ENCODE assay signal across 16 cellular contexts in genomic region chr7:80821781-80822180, GRCh38.
DNase-seq lines count a peak whose midpoint lies in the region; ATAC-seq, FAIRE-seq and TF ChIP-seq lines count a peak whose summit lies in the region.
"Had no signal": no experiment of that assay in that cellular context is flagged by ENCODE, and none has a peak within 500 bp of the region (broad histone marks: within the 10 kb centered on the region; RNA-seq: fewer than 3 reads in every experiment).

No MANE protein-coding gene starts in this region.

- H4K8ac ChIP-seq in mesenchymal stem cell (ENCODE audit: low read length), result no peak overlapping the region

- H3K23ac ChIP-seq in mesenchymal stem cell (ENCODE audit: low read length in 2 of 2), result no peak overlapping the region

- H3K27me3 Mint-ChIP-seq in MCF 10A (ENCODE audit: insufficient read depth, unreplicated experiment), result no peaks in the 10 kb centered on the region

- no peaks in the 10 kb centered on the region for H3K9me3 ChIP-seq in mesenchymal stem cell (ENCODE audit: control insufficient read depth, low read length)

- H3K4me1 Mint-ChIP-seq in MCF 10A (ENCODE audit: insufficient read depth, unreplicated experiment), result peaks cover 23% of the 10 kb centered on the region

- H3K79me1 ChIP-seq in mesenchymal stem cell (replicated peaks; ENCODE audit: low read length, poor library complexity, severe bottlenecking), result peaks cover 3% of the 10 kb centered on the region

- intact Hi-C loops in MCF 10A (cut with micrococcal nuclease), result no loop called here

- no TSS peak for BruUV-seq in MCF 10A (replicated peaks; lab: Mats Ljungman, UMichigan)

- H2BK15ac ChIP-seq in mesenchymal stem cell (ENCODE audit: low read depth, poor library complexity, severe bottlenecking), result no peak overlapping the region

- no peak overlapping the region for H3K9ac ChIP-seq in mesenchymal stem cell (ENCODE audit: low read length)

- no peak overlapping the region for H2BK12ac ChIP-seq in mesenchymal stem cell (ENCODE audit: low read length in 2 of 2)

- H3K4me3 Mint-ChIP-seq in MCF 10A (ENCODE audit: unreplicated experiment), result no peak overlapping the region

- no peak overlapping the region for H2BK120ac ChIP-seq in mesenchymal stem cell (ENCODE audit: low read depth, low read length)

- no peaks in the 10 kb centered on the region for H3K9me3 Mint-ChIP-seq in MCF 10A (ENCODE audit: unreplicated experiment)

- WGBS in mesenchymal stem cell, result 94% methylated on average over 2 of the region's 2 CpGs

- no peak for TF ChIP-seq CTCF in epithelial cell of proximal tubule (conservative IDR thresholded peaks at IDR 0.05; ENCODE audit: low read depth, low read length)
- no peak for TF ChIP-seq CTCF in MCF 10A (IDR thresholded peaks at IDR 0.05; ENCODE audit: unreplicated experiment)
- TF ChIP-seq CTCF in foreskin keratinocyte (conservative IDR thresholded peaks at IDR 0.05), result no peak

- TF ChIP-seq POLR2A in GM12891 (IDR thresholded peaks at IDR 0.05; ENCODE audit: low read depth, low read length), result no peak

- H3K36me3 Mint-ChIP-seq in MCF 10A (ENCODE audit: insufficient read depth, unreplicated experiment), result peaks cover 20% of the 10 kb centered on the region

- no peaks in the 10 kb centered on the region for H3K4me1 ChIP-seq in mesenchymal stem cell (ENCODE audit: control insufficient read depth, insufficient read depth, low read depth, low read length)
- peaks cover 7% of the 10 kb centered on the region for H3K4me1 ChIP-seq in foreskin keratinocyte

- no peak for FAIRE-seq in GM12891 (lab: Jason Lieb, UNC)
- FAIRE-seq: GM18507 had no signal

- H2AK5ac ChIP-seq in mesenchymal stem cell (ENCODE audit: low read length, severe bottlenecking), result no peak overlapping the region

- H4K91ac ChIP-seq in mesenchymal stem cell (ENCODE audit: low read length), result no peak overlapping the region

- no peak overlapping the region for H3K14ac ChIP-seq in mesenchymal stem cell (ENCODE audit: low read length in 2 of 2)

- H3K27me3 ChIP-seq in mesenchymal stem cell (ENCODE audit: control insufficient read depth in 1 of 2, insufficient read depth in 1 of 2, low read length in 2 of 2) (no peaks in the 10 kb centered on the region), foreskin keratinocyte (no peaks in the 10 kb centered on the region)

- H3K27ac ChIP-seq in mesenchymal stem cell (ENCODE audit: low read length, poor library complexity, severe bottlenecking) (peak overlapping the region; percentile 33), foreskin keratinocyte (no peak overlapping the region)
- H3K27ac ChIP-seq: 22Rv1 had no signal

- no peak overlapping the region for H3K27ac Mint-ChIP-seq in MCF 10A (ENCODE audit: low read depth, unreplicated experiment)

- no peak overlapping the region for H3K18ac ChIP-seq in mesenchymal stem cell (ENCODE audit: low read depth in 1 of 2, low read length in 2 of 2)

- peak; percentile 24 for DNase-seq in NCI-H82 (lab: John Stamatoyannopoulos, UW)
- no peak for DNase-seq in NCI-H82 treated with DMSO at 0.1 percent for 48 hours (lab: John Stamatoyannopoulos, UW; ENCODE audit: unreplicated experiment)
- DNase-seq in epithelial cell of proximal tubule (ENCODE audit: low read depth), result peak; percentile 90
- no peak for DNase-seq in mesenchymal stem cell
- no peak for DNase-seq in MCF 10A (ENCODE audit: unreplicated experiment)
- DNase-seq in GM12891 (ENCODE audit: insufficient read length, low spot score), result no peak
- no peak for DNase-seq in nucleus accumbens (lab: John Stamatoyannopoulos, UW)
- no peak for DNase-seq in foreskin keratinocyte
- DNase-seq: C1 segment of cervical spinal cord, Kasumi-1, MV-4-11, NCI-H146, NCI-H2227 treated with DMSO at 0.1 percent for 48 hours, NCI-H526 had no signal

- H3K4me2 ChIP-seq in mesenchymal stem cell (ENCODE audit: low read length, poor library complexity, severe bottlenecking), result no peak overlapping the region

- ATAC-seq in foreskin keratinocyte, result no peak

- H3K4me3 ChIP-seq in epithelial cell of proximal tubule (ENCODE audit: low read depth, low read length) (no peak overlapping the region), mesenchymal stem cell (ENCODE audit: insufficient read depth in 1 of 2, low read depth in 1 of 2, low read length in 2 of 2) (no peak overlapping the region)

- no peak overlapping the region for H2BK5ac ChIP-seq in mesenchymal stem cell (ENCODE audit: low read depth, low read length, poor library complexity, severe bottlenecking)

- no peak overlapping the region for H3K4ac ChIP-seq in mesenchymal stem cell (ENCODE audit: low read depth in 1 of 2, low read length in 2 of 2)

- POLR2A ChIA-PET in MCF 10A (lab: Yijun Ruan, JAX), result interaction anchor here (1.0 to 2.6 kb wide), 5 partner anchors 15 to 97 kb away, joined by 4 to 7 read pairs (median 6); partner anchors contain the start of gene SEMA3C

- no peak overlapping the region for H2AFZ ChIP-seq in mesenchymal stem cell (ENCODE audit: low read depth, low read length)

- H3K36me3 ChIP-seq in mesenchymal stem cell (ENCODE audit: control insufficient read depth in 1 of 2, insufficient read depth in 2 of 2, low read depth in 1 of 2, low read length in 2 of 2), result peaks cover 0 to 87% of the 10 kb centered on the region in 2 experiments

- CTCF ChIA-PET in MCF 10A (lab: Yijun Ruan, JAX), result interaction anchor here (0.6 to 0.7 kb wide), 3 partner anchors 34 to 648 kb away, joined by 3 read pairs; no protein-coding TSS in a partner anchor

TF ChIP-seq in GM12891, 5 proteins besides CTCF, POLR2A, EP300 and RAD21:
- no peak for TF ChIP-seq POU2F2 (IDR thresholded peaks at IDR 0.05; ENCODE audit: low read depth, low read length)
- TF ChIP-seq TAF1 (IDR thresholded peaks at IDR 0.05; ENCODE audit: low read depth, low read length), result no peak
- TF ChIP-seq SPI1 (IDR thresholded peaks at IDR 0.05; ENCODE audit: low read depth, low read length), result no peak
- TF ChIP-seq POLR2AphosphoS5 (IDR thresholded peaks at IDR 0.05; ENCODE audit: low read depth, low read length), result no peak
- no peak for TF ChIP-seq PAX5 (IDR thresholded peaks at IDR 0.05; ENCODE audit: insufficient read depth, low read length, severe bottlenecking)

Comparison
In these comparisons a context has a peak if more than half of its experiments do, and no peak if none do; other contexts are left out.
1. DNase-seq: peak in NCI-H82 (single experiment) and epithelial cell of proximal tubule (single experiment); none in NCI-H82 treated with DMSO at 0.1 percent for 48 hours (single experiment), mesenchymal stem cell (single experiment), MCF 10A (single experiment), GM12891 (single experiment), nucleus accumbens (0 of 56) and foreskin keratinocyte (0 of 2).